In the genomic region with DNA sequence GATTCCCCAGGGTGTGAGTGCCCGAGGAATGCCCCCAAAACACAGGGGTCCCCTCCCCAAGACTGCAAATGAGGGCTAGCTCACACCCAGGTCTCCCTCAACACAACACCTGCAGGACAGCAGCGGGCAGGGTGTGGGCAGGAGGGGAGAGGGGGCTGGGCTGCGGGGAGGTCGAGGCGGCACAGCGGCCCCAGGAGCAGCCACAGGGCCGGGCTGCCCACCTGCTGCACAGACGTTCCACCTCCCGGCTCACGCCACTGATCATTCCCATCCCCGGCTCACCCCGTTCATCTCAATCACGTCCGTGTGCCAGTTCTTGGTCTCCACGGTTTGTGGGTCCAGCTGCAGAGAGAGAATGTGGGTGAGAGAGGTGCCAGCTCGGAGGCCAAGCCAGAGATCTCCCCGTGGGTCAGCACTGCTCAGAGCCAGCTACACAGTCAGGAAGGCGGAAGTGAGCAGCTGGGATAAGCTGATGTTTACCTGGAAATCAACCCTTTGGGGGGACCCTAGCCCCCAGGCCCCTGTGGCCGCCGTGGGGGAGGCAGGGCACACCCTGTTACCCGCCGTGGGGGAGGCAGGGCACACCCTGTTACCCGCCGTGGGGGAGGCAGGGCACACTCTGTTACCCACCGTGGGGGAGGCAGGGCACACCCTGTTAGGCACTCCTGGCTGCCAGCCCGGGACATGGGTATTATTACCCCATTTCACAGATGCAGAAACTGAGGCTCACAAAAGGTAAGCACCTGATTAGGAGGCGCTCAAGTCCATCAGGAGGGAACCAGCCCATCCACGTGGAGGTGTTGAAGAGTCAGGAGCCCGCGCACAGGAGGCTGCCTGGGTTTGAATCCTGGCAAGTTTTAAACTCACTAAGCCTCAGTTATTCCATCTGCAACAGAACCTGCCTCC, we compare ENCODE assay signal across 2 cellular contexts.
TF ChIP-seq lines count a peak whose summit lies in the region.

No MANE protein-coding gene starts in this region.

TF ChIP-seq in HepG2, 621 proteins besides CTCF, POLR2A, EP300 and RAD21:
- TF ChIP-seq NR2F2 (IDR thresholded peaks at IDR 0.05; ENCODE audit: borderline replicate concordance, low read depth) (no peak), ZMYM3 (CRISPR knock-in tag; IDR thresholded peaks at IDR 0.05) (0 out of 2 replicates have a peak, but pooled peaks have one; percentile 22), IKZF1 (IDR thresholded peaks at IDR 0.05) (no peak), ZNF629 (CRISPR knock-in tag; conservative IDR thresholded peaks at IDR 0.05) (peak; percentile 81)

TF ChIP-seq in H1, 55 proteins besides CTCF, POLR2A, EP300 and RAD21:
- TF ChIP-seq KDM1A (IDR thresholded peaks at IDR 0.05; ENCODE audit: borderline replicate concordance, low read length), result peak; percentile 51; the same call in 1 of the 2 replicates
- no peak for TF ChIP-seq ASH2L (IDR thresholded peaks at IDR 0.05; ENCODE audit: low read length)
- TF ChIP-seq EZH2 (IDR thresholded peaks at IDR 0.05; ENCODE audit: low read depth, low read length, severe bottlenecking), result no peak
- no peak for TF ChIP-seq NRF1 (IDR thresholded peaks at IDR 0.05; ENCODE audit: low read depth, low read length)
- no peak for TF ChIP-seq SP2 (IDR thresholded peaks at IDR 0.05; ENCODE audit: low read length)
- no peak for TF ChIP-seq POLR2AphosphoS5 (IDR thresholded peaks at IDR 0.05; ENCODE audit: low read depth, low read length)
- TF ChIP-seq SP4 (IDR thresholded peaks at IDR 0.05; ENCODE audit: low read length), result no peak
TF ChIP-seq in H1: peak in this region for 1.
